30 cellular contexts compared by ENCODE assay signal in genomic region chr10:111998728-111999127, GRCh38.
"Had no signal": no experiment of that assay in that cellular context is flagged by ENCODE, and none has a peak within 500 bp of the region (broad histone marks: within the 10 kb centered on the region; RNA-seq: fewer than 3 reads in every experiment).

No MANE protein-coding gene starts in this region.

- H3K9me3 ChIP-seq: left lung, lower lobe of right lung, pancreas, prostate gland, testis, thyroid gland, transverse colon, upper lobe of left lung, vagina had no signal

- H3K36me3 Mint-ChIP-seq: mesothelial cell of epicardium; naive B cell; natural killer cell treated with Interleukin-12 subunit alpha and Interleukin-12 subunit beta and Interleukin-15 and Interleukin-18, amount 100 ng/mL, for 72 hours; stimulated activated naive B cell treated with anti-CD40 and anti-IgM and Interleukin-4, amounts not matched to agents 10 μg/mL and 1 μg/mL and 100 μg/mL, for 72 hours had no signal

- H3K36me3 ChIP-seq: left lung, lower lobe of right lung, pancreas, prostate gland, stomach, thyroid gland, transverse colon, upper lobe of left lung, vagina had no signal

- H3K4me3 Mint-ChIP-seq: mesothelial cell of epicardium; naive B cell; natural killer cell treated with Interleukin-12 subunit alpha and Interleukin-12 subunit beta and Interleukin-15 and Interleukin-18, amount 100 ng/mL, for 72 hours; stimulated activated naive B cell treated with anti-CD40 and anti-IgM and Interleukin-4, amounts not matched to agents 10 μg/mL and 1 μg/mL and 100 μg/mL, for 72 hours had no signal

- H3K4me3 ChIP-seq: left lung, lower lobe of right lung, pancreas, prostate gland, skin epidermis, stomach, testis, thyroid gland, transverse colon, upper lobe of left lung, vagina had no signal

- H3K4me1 Mint-ChIP-seq: mesothelial cell of epicardium; naive B cell; stimulated activated naive B cell treated with anti-CD40 and anti-IgM and Interleukin-4, amounts not matched to agents 10 μg/mL and 1 μg/mL and 100 μg/mL, for 72 hours had no signal

- ATAC-seq: left colon; left lung; lower lobe of right lung; natural killer cell treated with Interleukin-12 subunit alpha and Interleukin-12 subunit beta and Interleukin-15 and Interleukin-18, amount 100 ng/mL, for 72 hours; pancreas; right cardiac atrium; sciatic nerve; stimulated activated naive B cell treated with anti-CD40 and anti-IgM and Interleukin-4, amounts not matched to agents 10 μg/mL and 1 μg/mL and 100 μg/mL, for 72 hours; stimulated activated naive CD8-positive, alpha-beta T cell treated with anti-CD3 and anti-CD28 coated beads, Interleukin-15, Interleukin-2, amounts not matched to agents 100 U/mL and 50 U/mL, for 24 hours had no signal

- DNase-seq: hippocampal formation; kidney; left colon; left lung; lower lobe of right lung; mammary epithelial cell; mesenchymal stem cell; naive B cell; nucleus accumbens; pancreas; posterior cingulate gyrus; retina; right cardiac atrium; stimulated activated CD4-positive, alpha-beta T cell treated with anti-CD3 and anti-CD28 coated beads, Interleukin-12 subunit alpha, Interleukin-12 subunit beta, amount 100 ng/mL, for 4 hours; stimulated activated CD4-positive, alpha-beta T cell treated with anti-CD3 and anti-CD28 coated beads, Interleukin-15, amount 100 ng/mL, for 24 hours; stimulated activated CD4-positive, alpha-beta T cell treated with anti-CD3 and anti-CD28 coated beads, Interleukin-2, amount 100 ng/mL, for 24 hours; stimulated activated CD4-positive, alpha-beta T cell treated with anti-CD3 and anti-CD28 coated beads, Interleukin-4, amount 100 ng/mL, for 1 hour; stimulated activated naive B cell treated with anti-CD40 and anti-IgM and Interleukin-4, amounts not matched to agents 10 μg/mL and 1 μg/mL and 100 μg/mL, for 72 hours; stimulated activated naive CD8-positive, alpha-beta T cell treated with anti-CD3 and anti-CD28 coated beads, Interleukin-15, Interleukin-2, amounts not matched to agents 100 U/mL and 50 U/mL, for 24 hours; stomach; testis; thyroid gland; transverse colon; upper lobe of left lung had no signal

- H3K27ac Mint-ChIP-seq: mesothelial cell of epicardium; naive B cell; natural killer cell treated with Interleukin-12 subunit alpha and Interleukin-12 subunit beta and Interleukin-15 and Interleukin-18, amount 100 ng/mL, for 72 hours; stimulated activated naive B cell treated with anti-CD40 and anti-IgM and Interleukin-4, amounts not matched to agents 10 μg/mL and 1 μg/mL and 100 μg/mL, for 72 hours had no signal

- H3K4me1 ChIP-seq: left lung, lower lobe of right lung, pancreas, prostate gland, stomach, testis, thyroid gland, transverse colon, upper lobe of left lung, vagina had no signal

- H3K27me3 ChIP-seq: left lung, pancreas, stomach, testis, thyroid gland, transverse colon, upper lobe of left lung, vagina had no signal

- H3K9me3 Mint-ChIP-seq: stimulated activated naive B cell treated with anti-CD40 and anti-IgM and Interleukin-4, amounts not matched to agents 10 μg/mL and 1 μg/mL and 100 μg/mL, for 72 hours had no signal

- H3K27ac ChIP-seq: left lung, lower lobe of right lung, pancreas, prostate gland, skin epidermis, stomach, testis, thyroid gland, transverse colon, upper lobe of left lung, vagina had no signal
